1 cellular context compared by ENCODE assay signal in genomic region chr17:81083125-81083765, GRCh38.
TF ChIP-seq lines count a peak whose summit lies in the region.

No MANE protein-coding gene starts in this region.

TF ChIP-seq in HepG2, 621 proteins besides CTCF, POLR2A, EP300 and RAD21 (continued from another document):
- peak; percentile 88; the same call in 1 of the 2 replicates for TF ChIP-seq MAF1 (CRISPR knock-in tag; IDR thresholded peaks at IDR 0.05; ENCODE audit: borderline replicate concordance)
- no peak for TF ChIP-seq HDAC6 (IDR thresholded peaks at IDR 0.05; ENCODE audit: low read depth, low read length)
- peak; percentile 54 for TF ChIP-seq ZBTB26 (CRISPR knock-in tag; IDR thresholded peaks at IDR 0.05; ENCODE audit: borderline replicate concordance)
- TF ChIP-seq CERS6 (CRISPR knock-in tag; IDR thresholded peaks at IDR 0.05) = peak; percentile 72; the same call in 1 of the 2 replicates
- TF ChIP-seq ZNF33A (CRISPR knock-in tag; IDR thresholded peaks at IDR 0.05; ENCODE audit: borderline replicate concordance) = peak; percentile 87; the same call in 1 of the 2 replicates
- TF ChIP-seq ZBTB4 (CRISPR knock-in tag; IDR thresholded peaks at IDR 0.05; ENCODE audit: borderline replicate concordance) = peak; percentile 92
- peak; percentile 24; the same call in 1 of the 2 replicates for TF ChIP-seq ZNF224 (CRISPR knock-in tag; IDR thresholded peaks at IDR 0.05)
- TF ChIP-seq FOSL2 (CRISPR knock-in tag; IDR thresholded peaks at IDR 0.05) = peak; percentile 74
- no peak for TF ChIP-seq ZNF225 (CRISPR knock-in tag; IDR thresholded peaks at IDR 0.05)
- TF ChIP-seq ZNF143 (CRISPR knock-in tag; IDR thresholded peaks at IDR 0.05) = peak; percentile 41; the same call in 1 of the 2 replicates
- TF ChIP-seq MYPOP (CRISPR knock-in tag; IDR thresholded peaks at IDR 0.05) = peak; percentile 95; the same call in 1 of the 2 replicates
- no peak for TF ChIP-seq ZNF644 (CRISPR knock-in tag; IDR thresholded peaks at IDR 0.05; ENCODE audit: low read depth)
- peak; percentile 68; the same call in 1 of the 2 replicates for TF ChIP-seq ZBED4 (CRISPR knock-in tag; IDR thresholded peaks at IDR 0.05; ENCODE audit: borderline replicate concordance)
- TF ChIP-seq ZNF296 (CRISPR knock-in tag; conservative IDR thresholded peaks at IDR 0.05) = peak; percentile 77; the same call in 1 of the 2 replicates
